ENCODE assay signal across 8 cellular contexts in genomic region chr19:18919086-18919894, GRCh38. TPM values are rescaled to one million over a fixed set of nuclear protein-coding genes. Genes with fewer than 3 reads are reported as not detected.
DNase-seq lines count a peak whose midpoint lies in the region; ATAC-seq and TF ChIP-seq lines count a peak whose summit lies in the region.

TSS of gene COPE (minus strand) at chr19:18919387. CDS start at chr19:18919348, 39 bp downstream.
A gene with protein sequence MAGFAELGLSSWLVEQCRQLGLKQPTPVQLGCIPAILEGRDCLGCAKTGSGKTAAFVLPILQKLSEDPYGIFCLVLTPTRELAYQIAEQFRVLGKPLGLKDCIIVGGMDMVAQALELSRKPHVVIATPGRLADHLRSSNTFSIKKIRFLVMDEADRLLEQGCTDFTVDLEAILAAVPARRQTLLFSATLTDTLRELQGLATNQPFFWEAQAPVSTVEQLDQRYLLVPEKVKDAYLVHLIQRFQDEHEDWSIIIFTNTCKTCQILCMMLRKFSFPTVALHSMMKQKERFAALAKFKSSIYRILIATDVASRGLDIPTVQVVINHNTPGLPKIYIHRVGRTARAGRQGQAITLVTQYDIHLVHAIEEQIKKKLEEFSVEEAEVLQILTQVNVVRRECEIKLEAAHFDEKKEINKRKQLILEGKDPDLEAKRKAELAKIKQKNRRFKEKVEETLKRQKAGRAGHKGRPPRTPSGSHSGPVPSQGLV (plus strand): TSS chr19:18919715. CDS start chr19:18919742, 27 bp downstream.

- DNase-seq in NCI-H187 (lab: John Stamatoyannopoulos, UW) (peak; percentile 88 to 91), T-helper 2 cell (peak; percentile 87 to 100 (median 97)), left ventricle myocardium superior (peak; percentile 98), prostate gland (ENCODE audit: low spot score) (peak; percentile 99)

- peaks cover 12% of the 10 kb centered on the region for H3K4me1 ChIP-seq in prostate gland (replicated peaks)
- H3K4me1 ChIP-seq in urinary bladder (ENCODE audit: insufficient read depth) = no peaks in the 10 kb centered on the region

- H3K36me3 ChIP-seq in prostate gland = peaks cover 3 to 7% of the 10 kb centered on the region in 2 donors
- H3K36me3 ChIP-seq in urinary bladder (ENCODE audit: insufficient read depth) = peaks cover 3% of the 10 kb centered on the region

- ATAC-seq in HG02885 (IDR thresholded peaks at IDR 0.05; ENCODE audit: poor library complexity, unreplicated experiment) (peak; percentile 95), left ventricle myocardium superior (peak; percentile 99)

- peak; percentile 84 for TF ChIP-seq POLR2A in GM15510 (IDR thresholded peaks at IDR 0.05; ENCODE audit: borderline replicate concordance, extremely low read depth, insufficient read length)
- TF ChIP-seq POLR2A in prostate gland (IDR thresholded peaks at IDR 0.05) = peak; percentile 59

- H3K27me3 ChIP-seq in prostate gland (replicated peaks; ENCODE audit: insufficient read depth) = no peaks in the 10 kb centered on the region

- H3K4me3 ChIP-seq in prostate gland (peak within 1 kb of the TSS; percentile 69 to 89), urinary bladder (ENCODE audit: low read depth, low read length) (peak within 1 kb of the TSS; percentile 69)

- peak within 1 kb of the TSS; percentile 41 for H3K27ac ChIP-seq in angular gyrus (ENCODE audit: low read depth, low read length)
- H3K27ac ChIP-seq in prostate gland = peak within 1 kb of the TSS; percentile 79 to 83
- peak within 1 kb of the TSS; percentile 55 for H3K27ac ChIP-seq in urinary bladder (ENCODE audit: low read depth)

- under 1% methylated on average over 70 of the region's 71 CpGs for WGBS in prostate gland
- WGBS in urinary bladder = under 1% methylated on average over 71 of the region's 71 CpGs

- peak in 2 of 4 experiments; percentile 6 to 10 for TF ChIP-seq CTCF in prostate gland (IDR thresholded peaks at IDR 0.05)

- intact Hi-C loops in left ventricle myocardium superior (cut with micrococcal nuclease) = no loop called here
- intact Hi-C loops in prostate gland (cut with DNase I) = no loop called here

- no peaks in the 10 kb centered on the region for H3K9me3 ChIP-seq in prostate gland

RNA-seq across cellular contexts. Expression of gene COPE, which starts in this region (rescaled TPM):
- total RNA-seq in left ventricle myocardium superior (140 TPM), prostate gland (100 to 1,000 TPM; 402 to 553 TPM), urinary bladder (47.1 TPM)
- 188 TPM for polyA plus RNA-seq in urinary bladder

RNA-seq across cellular contexts. Expression of the second gene that starts in this region (rescaled TPM):
- total RNA-seq in left ventricle myocardium superior = 22.2 TPM
- total RNA-seq in prostate gland = 10 to 100 TPM; 72.0 to 91.2 TPM
- 22.2 TPM for total RNA-seq in urinary bladder
- polyA plus RNA-seq in urinary bladder = 54.0 TPM

Comparison
In these comparisons a context has a peak if more than half of its experiments do, and no peak if none do; other contexts are left out.
1. Peak in every context shown above with its lines: DNase-seq, ATAC-seq, H3K4me3 ChIP-seq and H3K27ac ChIP-seq.